ENCODE assay signal across 1 cellular context in the genomic region with DNA sequence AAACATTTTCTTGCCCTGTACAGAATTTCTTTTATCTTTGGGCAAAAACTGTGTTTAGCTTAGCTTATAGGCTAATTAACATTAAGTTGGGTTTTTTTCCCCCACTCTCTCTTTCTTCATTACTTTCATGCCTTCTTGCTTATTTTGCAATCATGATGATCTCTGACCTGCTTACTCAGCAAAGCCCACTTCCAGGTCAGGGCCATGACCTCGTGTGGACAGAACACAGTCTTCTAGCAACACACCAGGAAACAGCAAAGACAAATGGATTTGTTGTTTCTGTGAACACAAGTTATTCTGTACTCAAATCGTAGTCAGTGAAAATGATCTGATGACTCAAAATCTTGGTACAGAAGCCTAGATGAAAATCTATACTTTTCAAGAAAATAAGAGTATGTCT.
TF ChIP-seq lines count a peak whose summit lies in the region.

No MANE protein-coding gene starts in this region.

TF ChIP-seq in HepG2, 621 proteins besides CTCF, POLR2A, EP300 and RAD21 (continued from another document and continues in another):
- TF ChIP-seq, protein P1, sequence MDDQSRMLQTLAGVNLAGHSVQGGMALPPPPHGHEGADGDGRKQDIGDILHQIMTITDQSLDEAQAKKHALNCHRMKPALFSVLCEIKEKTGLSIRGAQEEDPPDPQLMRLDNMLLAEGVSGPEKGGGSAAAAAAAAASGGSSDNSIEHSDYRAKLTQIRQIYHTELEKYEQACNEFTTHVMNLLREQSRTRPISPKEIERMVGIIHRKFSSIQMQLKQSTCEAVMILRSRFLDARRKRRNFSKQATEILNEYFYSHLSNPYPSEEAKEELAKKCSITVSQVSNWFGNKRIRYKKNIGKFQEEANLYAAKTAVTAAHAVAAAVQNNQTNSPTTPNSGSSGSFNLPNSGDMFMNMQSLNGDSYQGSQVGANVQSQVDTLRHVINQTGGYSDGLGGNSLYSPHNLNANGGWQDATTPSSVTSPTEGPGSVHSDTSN (CRISPR knock-in tag; IDR thresholded peaks at IDR 0.05; ENCODE audit: borderline replicate concordance): no peak
- no peak for TF ChIP-seq ZNF460 (CRISPR knock-in tag; IDR thresholded peaks at IDR 0.05; ENCODE audit: borderline replicate concordance)
- TF ChIP-seq, protein P2, sequence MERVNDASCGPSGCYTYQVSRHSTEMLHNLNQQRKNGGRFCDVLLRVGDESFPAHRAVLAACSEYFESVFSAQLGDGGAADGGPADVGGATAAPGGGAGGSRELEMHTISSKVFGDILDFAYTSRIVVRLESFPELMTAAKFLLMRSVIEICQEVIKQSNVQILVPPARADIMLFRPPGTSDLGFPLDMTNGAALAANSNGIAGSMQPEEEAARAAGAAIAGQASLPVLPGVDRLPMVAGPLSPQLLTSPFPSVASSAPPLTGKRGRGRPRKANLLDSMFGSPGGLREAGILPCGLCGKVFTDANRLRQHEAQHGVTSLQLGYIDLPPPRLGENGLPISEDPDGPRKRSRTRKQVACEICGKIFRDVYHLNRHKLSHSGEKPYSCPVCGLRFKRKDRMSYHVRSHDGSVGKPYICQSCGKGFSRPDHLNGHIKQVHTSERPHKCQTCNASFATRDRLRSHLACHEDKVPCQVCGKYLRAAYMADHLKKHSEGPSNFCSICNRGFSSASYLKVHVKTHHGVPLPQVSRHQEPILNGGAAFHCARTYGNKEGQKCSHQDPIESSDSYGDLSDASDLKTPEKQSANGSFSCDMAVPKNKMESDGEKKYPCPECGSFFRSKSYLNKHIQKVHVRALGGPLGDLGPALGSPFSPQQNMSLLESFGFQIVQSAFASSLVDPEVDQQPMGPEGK (CRISPR knock-in tag; IDR thresholded peaks at IDR 0.05): peak; percentile 68
- TF ChIP-seq, protein P3, sequence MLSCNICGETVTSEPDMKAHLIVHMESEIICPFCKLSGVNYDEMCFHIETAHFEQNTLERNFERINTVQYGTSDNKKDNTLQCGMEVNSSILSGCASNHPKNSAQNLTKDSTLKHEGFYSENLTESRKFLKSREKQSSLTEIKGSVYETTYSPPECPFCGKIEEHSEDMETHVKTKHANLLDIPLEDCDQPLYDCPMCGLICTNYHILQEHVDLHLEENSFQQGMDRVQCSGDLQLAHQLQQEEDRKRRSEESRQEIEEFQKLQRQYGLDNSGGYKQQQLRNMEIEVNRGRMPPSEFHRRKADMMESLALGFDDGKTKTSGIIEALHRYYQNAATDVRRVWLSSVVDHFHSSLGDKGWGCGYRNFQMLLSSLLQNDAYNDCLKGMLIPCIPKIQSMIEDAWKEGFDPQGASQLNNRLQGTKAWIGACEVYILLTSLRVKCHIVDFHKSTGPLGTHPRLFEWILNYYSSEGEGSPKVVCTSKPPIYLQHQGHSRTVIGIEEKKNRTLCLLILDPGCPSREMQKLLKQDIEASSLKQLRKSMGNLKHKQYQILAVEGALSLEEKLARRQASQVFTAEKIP (CRISPR knock-in tag; IDR thresholded peaks at IDR 0.05; ENCODE audit: borderline replicate concordance): no peak
- TF ChIP-seq, protein P4, sequence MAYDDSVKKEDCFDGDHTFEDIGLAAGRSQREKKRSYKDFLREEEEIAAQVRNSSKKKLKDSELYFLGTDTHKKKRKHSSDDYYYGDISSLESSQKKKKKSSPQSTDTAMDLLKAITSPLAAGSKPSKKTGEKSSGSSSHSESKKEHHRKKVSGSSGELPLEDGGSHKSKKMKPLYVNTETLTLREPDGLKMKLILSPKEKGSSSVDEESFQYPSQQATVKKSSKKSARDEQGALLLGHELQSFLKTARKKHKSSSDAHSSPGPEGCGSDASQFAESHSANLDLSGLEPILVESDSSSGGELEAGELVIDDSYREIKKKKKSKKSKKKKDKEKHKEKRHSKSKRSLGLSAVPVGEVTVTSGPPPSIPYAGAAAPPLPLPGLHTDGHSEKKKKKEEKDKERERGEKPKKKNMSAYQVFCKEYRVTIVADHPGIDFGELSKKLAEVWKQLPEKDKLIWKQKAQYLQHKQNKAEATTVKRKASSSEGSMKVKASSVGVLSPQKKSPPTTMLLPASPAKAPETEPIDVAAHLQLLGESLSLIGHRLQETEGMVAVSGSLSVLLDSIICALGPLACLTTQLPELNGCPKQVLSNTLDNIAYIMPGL (CRISPR knock-in tag; IDR thresholded peaks at IDR 0.05; ENCODE audit: borderline replicate concordance in 1 of 2, low read depth in 1 of 2): peak in 1 of 2 experiments; percentile 28; a peak in 1 of 4 replicates
- TF ChIP-seq NKX3-1 (CRISPR knock-in tag; IDR thresholded peaks at IDR 0.05): no peak
- peak; percentile 54; the same call in 1 of the 2 replicates for TF ChIP-seq GATA4 (IDR thresholded peaks at IDR 0.05; ENCODE audit: borderline replicate concordance, low read depth)
- TF ChIP-seq ZSCAN22 (CRISPR knock-in tag; IDR thresholded peaks at IDR 0.05): no peak
- TF ChIP-seq PCBP2 (optimal IDR thresholded peaks at IDR 0.05; ENCODE audit: low read depth, low read length, poor library complexity, severe bottlenecking): no peak
- TF ChIP-seq, protein P5, sequence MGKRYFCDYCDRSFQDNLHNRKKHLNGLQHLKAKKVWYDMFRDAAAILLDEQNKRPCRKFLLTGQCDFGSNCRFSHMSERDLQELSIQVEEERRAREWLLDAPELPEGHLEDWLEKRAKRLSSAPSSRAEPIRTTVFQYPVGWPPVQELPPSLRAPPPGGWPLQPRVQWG (CRISPR knock-in tag; IDR thresholded peaks at IDR 0.05; ENCODE audit: borderline replicate concordance, low read depth): no peak
- TF ChIP-seq THYN1 (CRISPR knock-in tag; IDR thresholded peaks at IDR 0.05; ENCODE audit: borderline replicate concordance, low read depth): 0 out of 2 replicates have a peak, but pooled peaks have one; percentile 39
- TF ChIP-seq, protein P6, sequence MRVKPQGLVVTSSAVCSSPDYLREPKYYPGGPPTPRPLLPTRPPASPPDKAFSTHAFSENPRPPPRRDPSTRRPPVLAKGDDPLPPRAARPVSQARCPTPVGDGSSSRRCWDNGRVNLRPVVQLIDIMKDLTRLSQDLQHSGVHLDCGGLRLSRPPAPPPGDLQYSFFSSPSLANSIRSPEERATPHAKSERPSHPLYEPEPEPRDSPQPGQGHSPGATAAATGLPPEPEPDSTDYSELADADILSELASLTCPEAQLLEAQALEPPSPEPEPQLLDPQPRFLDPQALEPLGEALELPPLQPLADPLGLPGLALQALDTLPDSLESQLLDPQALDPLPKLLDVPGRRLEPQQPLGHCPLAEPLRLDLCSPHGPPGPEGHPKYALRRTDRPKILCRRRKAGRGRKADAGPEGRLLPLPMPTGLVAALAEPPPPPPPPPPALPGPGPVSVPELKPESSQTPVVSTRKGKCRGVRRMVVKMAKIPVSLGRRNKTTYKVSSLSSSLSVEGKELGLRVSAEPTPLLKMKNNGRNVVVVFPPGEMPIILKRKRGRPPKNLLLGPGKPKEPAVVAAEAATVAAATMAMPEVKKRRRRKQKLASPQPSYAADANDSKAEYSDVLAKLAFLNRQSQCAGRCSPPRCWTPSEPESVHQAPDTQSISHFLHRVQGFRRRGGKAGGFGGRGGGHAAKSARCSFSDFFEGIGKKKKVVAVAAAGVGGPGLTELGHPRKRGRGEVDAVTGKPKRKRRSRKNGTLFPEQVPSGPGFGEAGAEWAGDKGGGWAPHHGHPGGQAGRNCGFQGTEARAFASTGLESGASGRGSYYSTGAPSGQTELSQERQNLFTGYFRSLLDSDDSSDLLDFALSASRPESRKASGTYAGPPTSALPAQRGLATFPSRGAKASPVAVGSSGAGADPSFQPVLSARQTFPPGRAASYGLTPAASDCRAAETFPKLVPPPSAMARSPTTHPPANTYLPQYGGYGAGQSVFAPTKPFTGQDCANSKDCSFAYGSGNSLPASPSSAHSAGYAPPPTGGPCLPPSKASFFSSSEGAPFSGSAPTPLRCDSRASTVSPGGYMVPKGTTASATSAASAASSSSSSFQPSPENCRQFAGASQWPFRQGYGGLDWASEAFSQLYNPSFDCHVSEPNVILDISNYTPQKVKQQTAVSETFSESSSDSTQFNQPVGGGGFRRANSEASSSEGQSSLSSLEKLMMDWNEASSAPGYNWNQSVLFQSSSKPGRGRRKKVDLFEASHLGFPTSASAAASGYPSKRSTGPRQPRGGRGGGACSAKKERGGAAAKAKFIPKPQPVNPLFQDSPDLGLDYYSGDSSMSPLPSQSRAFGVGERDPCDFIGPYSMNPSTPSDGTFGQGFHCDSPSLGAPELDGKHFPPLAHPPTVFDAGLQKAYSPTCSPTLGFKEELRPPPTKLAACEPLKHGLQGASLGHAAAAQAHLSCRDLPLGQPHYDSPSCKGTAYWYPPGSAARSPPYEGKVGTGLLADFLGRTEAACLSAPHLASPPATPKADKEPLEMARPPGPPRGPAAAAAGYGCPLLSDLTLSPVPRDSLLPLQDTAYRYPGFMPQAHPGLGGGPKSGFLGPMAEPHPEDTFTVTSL (CRISPR knock-in tag; IDR thresholded peaks at IDR 0.05; ENCODE audit: borderline replicate concordance): peak; percentile 99
- TF ChIP-seq NBN (conservative IDR thresholded peaks at IDR 0.05): no peak
- TF ChIP-seq FLYWCH1 (CRISPR knock-in tag; IDR thresholded peaks at IDR 0.05): no peak
- no peak for TF ChIP-seq ZNF773 (CRISPR knock-in tag; IDR thresholded peaks at IDR 0.05; ENCODE audit: borderline replicate concordance)
- TF ChIP-seq, protein P7, sequence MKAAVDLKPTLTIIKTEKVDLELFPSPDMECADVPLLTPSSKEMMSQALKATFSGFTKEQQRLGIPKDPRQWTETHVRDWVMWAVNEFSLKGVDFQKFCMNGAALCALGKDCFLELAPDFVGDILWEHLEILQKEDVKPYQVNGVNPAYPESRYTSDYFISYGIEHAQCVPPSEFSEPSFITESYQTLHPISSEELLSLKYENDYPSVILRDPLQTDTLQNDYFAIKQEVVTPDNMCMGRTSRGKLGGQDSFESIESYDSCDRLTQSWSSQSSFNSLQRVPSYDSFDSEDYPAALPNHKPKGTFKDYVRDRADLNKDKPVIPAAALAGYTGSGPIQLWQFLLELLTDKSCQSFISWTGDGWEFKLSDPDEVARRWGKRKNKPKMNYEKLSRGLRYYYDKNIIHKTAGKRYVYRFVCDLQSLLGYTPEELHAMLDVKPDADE (CRISPR knock-in tag; IDR thresholded peaks at IDR 0.05): no peak
- TF ChIP-seq AGO1 (IDR thresholded peaks at IDR 0.05; ENCODE audit: low read depth, low read length, poor library complexity, severe bottlenecking): no peak
- TF ChIP-seq CCDC6 (CRISPR knock-in tag; IDR thresholded peaks at IDR 0.05): no peak
- TF ChIP-seq, protein P8, sequence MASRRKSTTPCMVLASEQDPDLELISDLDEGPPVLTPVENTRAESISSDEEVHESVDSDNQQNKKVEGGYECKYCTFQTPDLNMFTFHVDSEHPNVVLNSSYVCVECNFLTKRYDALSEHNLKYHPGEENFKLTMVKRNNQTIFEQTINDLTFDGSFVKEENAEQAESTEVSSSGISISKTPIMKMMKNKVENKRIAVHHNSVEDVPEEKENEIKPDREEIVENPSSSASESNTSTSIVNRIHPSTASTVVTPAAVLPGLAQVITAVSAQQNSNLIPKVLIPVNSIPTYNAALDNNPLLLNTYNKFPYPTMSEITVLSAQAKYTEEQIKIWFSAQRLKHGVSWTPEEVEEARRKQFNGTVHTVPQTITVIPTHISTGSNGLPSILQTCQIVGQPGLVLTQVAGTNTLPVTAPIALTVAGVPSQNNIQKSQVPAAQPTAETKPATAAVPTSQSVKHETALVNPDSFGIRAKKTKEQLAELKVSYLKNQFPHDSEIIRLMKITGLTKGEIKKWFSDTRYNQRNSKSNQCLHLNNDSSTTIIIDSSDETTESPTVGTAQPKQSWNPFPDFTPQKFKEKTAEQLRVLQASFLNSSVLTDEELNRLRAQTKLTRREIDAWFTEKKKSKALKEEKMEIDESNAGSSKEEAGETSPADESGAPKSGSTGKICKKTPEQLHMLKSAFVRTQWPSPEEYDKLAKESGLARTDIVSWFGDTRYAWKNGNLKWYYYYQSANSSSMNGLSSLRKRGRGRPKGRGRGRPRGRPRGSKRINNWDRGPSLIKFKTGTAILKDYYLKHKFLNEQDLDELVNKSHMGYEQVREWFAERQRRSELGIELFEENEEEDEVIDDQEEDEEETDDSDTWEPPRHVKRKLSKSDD (CRISPR knock-in tag; IDR thresholded peaks at IDR 0.05; ENCODE audit: low read depth): no peak
- 0 out of 2 replicates have a peak, but pooled peaks have one; percentile 37 for TF ChIP-seq HHEX (CRISPR knock-in tag; IDR thresholded peaks at IDR 0.05)
- TF ChIP-seq ZSCAN20 (CRISPR knock-in tag; IDR thresholded peaks at IDR 0.05; ENCODE audit: borderline replicate concordance): no peak
- TF ChIP-seq NFIB (CRISPR knock-in tag; IDR thresholded peaks at IDR 0.05; ENCODE audit: borderline replicate concordance): no peak
- TF ChIP-seq ATRX (CRISPR knock-in tag; IDR thresholded peaks at IDR 0.05; ENCODE audit: borderline replicate concordance): no peak
- 0 out of 2 replicates have a peak, but pooled peaks have one; percentile 20 for TF ChIP-seq FOXP1 (IDR thresholded peaks at IDR 0.05)
- peak; percentile 96 for TF ChIP-seq FOXP1 (CRISPR knock-in tag; IDR thresholded peaks at IDR 0.05)
- no peak for TF ChIP-seq BORCS8-MEF2B (CRISPR knock-in tag; IDR thresholded peaks at IDR 0.05)
- no peak for TF ChIP-seq ZNF7 (CRISPR knock-in tag; IDR thresholded peaks at IDR 0.05)
- TF ChIP-seq SCMH1 (CRISPR knock-in tag; IDR thresholded peaks at IDR 0.05; ENCODE audit: borderline replicate concordance): no peak
- peak; percentile 59; the same call in 1 of the 2 replicates for TF ChIP-seq ARID2 (CRISPR knock-in tag; IDR thresholded peaks at IDR 0.05; ENCODE audit: borderline replicate concordance)
- TF ChIP-seq, protein P9, sequence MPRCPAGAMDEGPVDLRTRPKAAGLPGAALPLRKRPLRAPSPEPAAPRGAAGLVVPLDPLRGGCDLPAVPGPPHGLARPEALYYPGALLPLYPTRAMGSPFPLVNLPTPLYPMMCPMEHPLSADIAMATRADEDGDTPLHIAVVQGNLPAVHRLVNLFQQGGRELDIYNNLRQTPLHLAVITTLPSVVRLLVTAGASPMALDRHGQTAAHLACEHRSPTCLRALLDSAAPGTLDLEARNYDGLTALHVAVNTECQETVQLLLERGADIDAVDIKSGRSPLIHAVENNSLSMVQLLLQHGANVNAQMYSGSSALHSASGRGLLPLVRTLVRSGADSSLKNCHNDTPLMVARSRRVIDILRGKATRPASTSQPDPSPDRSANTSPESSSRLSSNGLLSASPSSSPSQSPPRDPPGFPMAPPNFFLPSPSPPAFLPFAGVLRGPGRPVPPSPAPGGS (CRISPR knock-in tag; IDR thresholded peaks at IDR 0.05): no peak
- TF ChIP-seq MZF1 (CRISPR knock-in tag; IDR thresholded peaks at IDR 0.05; ENCODE audit: borderline replicate concordance): no peak
- TF ChIP-seq, protein P10, sequence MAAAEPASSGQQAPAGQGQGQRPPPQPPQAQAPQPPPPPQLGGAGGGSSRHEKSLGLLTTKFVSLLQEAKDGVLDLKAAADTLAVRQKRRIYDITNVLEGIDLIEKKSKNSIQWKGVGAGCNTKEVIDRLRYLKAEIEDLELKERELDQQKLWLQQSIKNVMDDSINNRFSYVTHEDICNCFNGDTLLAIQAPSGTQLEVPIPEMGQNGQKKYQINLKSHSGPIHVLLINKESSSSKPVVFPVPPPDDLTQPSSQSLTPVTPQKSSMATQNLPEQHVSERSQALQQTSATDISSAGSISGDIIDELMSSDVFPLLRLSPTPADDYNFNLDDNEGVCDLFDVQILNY (CRISPR knock-in tag; conservative IDR thresholded peaks at IDR 0.05): no peak
- no peak for TF ChIP-seq GABPA (IDR thresholded peaks at IDR 0.05; ENCODE audit: low read depth, low read length)
- peak; percentile 70 for TF ChIP-seq GABPA (CRISPR knock-in tag; IDR thresholded peaks at IDR 0.05; ENCODE audit: low read depth)
